Comparison of ENCODE assay signal across 19 cellular contexts in the genomic region with DNA sequence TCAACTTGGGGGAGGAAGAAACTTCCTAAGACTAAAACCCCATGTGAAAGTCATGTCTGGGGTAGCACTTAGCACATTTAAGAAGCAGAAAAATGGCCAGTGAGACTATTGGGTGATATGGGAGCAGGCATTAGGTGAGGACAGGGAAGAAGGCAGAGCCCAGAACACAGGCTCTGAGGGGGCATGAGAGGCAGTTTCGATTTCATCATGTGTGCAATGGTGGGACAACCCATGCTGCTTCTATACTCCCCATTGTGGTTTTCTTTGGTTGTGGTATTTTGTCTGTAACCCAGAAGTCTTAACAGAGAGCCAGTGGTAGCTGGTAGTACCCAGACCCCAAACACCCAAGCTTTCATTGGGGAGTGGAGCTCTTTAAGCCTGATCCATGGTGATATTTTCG.
"Had no signal": no experiment of that assay in that cellular context is flagged by ENCODE, and none has a peak within 500 bp of the region (broad histone marks: within the 10 kb centered on the region; RNA-seq: fewer than 3 reads in every experiment).

No MANE protein-coding gene starts in this region.

- ATAC-seq: gastrocnemius medialis had no signal

- DNase-seq: activated B cell treated with CpG ODN at 0.5 μM for 24 hours; activated CD4-positive, alpha-beta memory T cell treated with anti-CD3 and anti-CD28 coated beads for 36 hours; activated CD4-positive, alpha-beta T cell treated with anti-CD3 and anti-CD28 coated beads for 4 hours; activated gamma-delta T cell treated with Interleukin-2 at 50 U/mL for 16 hours; amygdala; gastrocnemius medialis; kidney glomerular epithelial cell; left ventricle myocardium inferior; mammary epithelial cell; midbrain; occipital lobe; retina; stimulated activated CD8-positive, alpha-beta memory T cell treated with anti-CD3 and anti-CD28 coated beads, Interleukin-4, amount 100 ng/mL, for 48 hours; substantia nigra; SW 1271 had no signal

- H3K27ac ChIP-seq: cardiac muscle cell, gastrocnemius medialis, left ventricle myocardium inferior, tibial nerve had no signal

- H3K9me3 ChIP-seq: gastrocnemius medialis, left ventricle myocardium inferior, tibial nerve had no signal

- H3K4me1 ChIP-seq: gastrocnemius medialis, left ventricle myocardium inferior had no signal

- H3K27me3 Mint-ChIP-seq: activated B cell treated with CpG ODN at 0.5 μM for 24 hours; activated CD4-positive, alpha-beta memory T cell treated with anti-CD3 and anti-CD28 coated beads for 36 hours; activated naive CD8-positive, alpha-beta T cell had no signal

- H3K36me3 ChIP-seq: cardiac muscle cell, gastrocnemius medialis, left ventricle myocardium inferior, tibial nerve had no signal

- H3K27me3 ChIP-seq: cardiac muscle cell, gastrocnemius medialis, tibial nerve had no signal

- H3K4me3 ChIP-seq: cardiac muscle cell, gastrocnemius medialis, left ventricle myocardium inferior, tibial nerve had no signal

- H3K4me3 Mint-ChIP-seq: activated B cell treated with CpG ODN at 0.5 μM for 24 hours; activated CD4-positive, alpha-beta memory T cell treated with anti-CD3 and anti-CD28 coated beads for 36 hours; activated naive CD8-positive, alpha-beta T cell; activated T-helper 1 cell treated with anti-CD3 and anti-CD28 coated beads, Interleukin-12 subunit alpha, Interleukin-12 subunit beta, Interleukin-2, Interleukin-4 antibody, amounts not matched to agents 30 ng/mL and 10 ng/mL and 1 ng/mL, durations not matched to agents 14 hours and 24 hours and 36 hours had no signal

- H3K27ac Mint-ChIP-seq: activated B cell treated with CpG ODN at 0.5 μM for 24 hours; activated CD4-positive, alpha-beta memory T cell treated with anti-CD3 and anti-CD28 coated beads for 36 hours; activated naive CD8-positive, alpha-beta T cell; activated T-helper 1 cell treated with anti-CD3 and anti-CD28 coated beads, Interleukin-12 subunit alpha, Interleukin-12 subunit beta, Interleukin-2, Interleukin-4 antibody, amounts not matched to agents 30 ng/mL and 10 ng/mL and 1 ng/mL, durations not matched to agents 14 hours and 24 hours and 36 hours had no signal

- H3K36me3 Mint-ChIP-seq: activated CD4-positive, alpha-beta memory T cell treated with anti-CD3 and anti-CD28 coated beads for 36 hours; activated naive CD8-positive, alpha-beta T cell had no signal

- H3K9me3 Mint-ChIP-seq: activated B cell treated with CpG ODN at 0.5 μM for 24 hours; activated CD4-positive, alpha-beta memory T cell treated with anti-CD3 and anti-CD28 coated beads for 36 hours; activated T-helper 1 cell treated with anti-CD3 and anti-CD28 coated beads, Interleukin-12 subunit alpha, Interleukin-12 subunit beta, Interleukin-2, Interleukin-4 antibody, amounts not matched to agents 30 ng/mL and 10 ng/mL and 1 ng/mL, durations not matched to agents 14 hours and 24 hours and 36 hours had no signal
